11 cellular contexts compared by ENCODE assay signal in genomic region chr9:13786131-13786530, GRCh38.
A peak's percentile ranks its signal among the peaks of the same experiment; 100 is the strongest.
DNase-seq lines count a peak whose midpoint lies in the region; ATAC-seq and TF ChIP-seq lines count a peak whose summit lies in the region.
"Had no signal": no experiment of that assay in that cellular context is flagged by ENCODE, and none has a peak within 500 bp of the region (broad histone marks: within the 10 kb centered on the region; RNA-seq: fewer than 3 reads in every experiment).

No MANE protein-coding gene starts in this region.

- H3K27ac ChIP-seq in fibroblast of lung (ENCODE audit: insufficient read depth, low read length) = no peak overlapping the region
- H3K27ac ChIP-seq in left lung = peak overlapping the region in 1 of 2 donors; percentile 66
- peak overlapping the region in 2 of 4 donors; percentile 31 to 62 for H3K27ac ChIP-seq in tibial nerve

- H4K20me1 ChIP-seq in fibroblast of lung (ENCODE audit: control insufficient read depth, extremely low read depth, insufficient read depth, low read length) = no peaks in the 10 kb centered on the region

- no peak overlapping the region for H3K4me3 ChIP-seq in fibroblast of lung (replicated peaks in 1 of 4; ENCODE audit: control extremely low read depth in 1 of 4, insufficient read depth in 1 of 4, low read depth in 3 of 4, low read length in 4 of 4)
- H3K4me3 ChIP-seq in left lung = no peak overlapping the region
- no peak overlapping the region for H3K4me3 ChIP-seq in tibial nerve

- no peak for TF ChIP-seq CTCF in fibroblast of lung (conservative IDR thresholded peaks at IDR 0.05 in 1 of 2, IDR thresholded peaks at IDR 0.05 in 1 of 2; ENCODE audit: low read depth in 1 of 2, low read length in 2 of 2)
- no peak for TF ChIP-seq CTCF in left lung (IDR thresholded peaks at IDR 0.05)
- no peak for TF ChIP-seq CTCF in tibial nerve (IDR thresholded peaks at IDR 0.05)

- H3K36me3 ChIP-seq in fibroblast of lung (ENCODE audit: control insufficient read depth, insufficient read depth, low read length) (no peaks in the 10 kb centered on the region), left lung (no peaks in the 10 kb centered on the region), tibial nerve (no peaks in the 10 kb centered on the region)

- H3K9ac ChIP-seq in fibroblast of lung (ENCODE audit: insufficient read depth, low read length) = no peak overlapping the region

- no peaks in the 10 kb centered on the region for H3K27me3 ChIP-seq in fibroblast of lung (ENCODE audit: control insufficient read depth, insufficient read depth, low read length)
- no peaks in the 10 kb centered on the region for H3K27me3 ChIP-seq in left lung
- no peaks in the 10 kb centered on the region for H3K27me3 ChIP-seq in tibial nerve

- TF ChIP-seq EP300 in tibial nerve (IDR thresholded peaks at IDR 0.05) = no peak

- H3K79me2 ChIP-seq in fibroblast of lung (ENCODE audit: control insufficient read depth, insufficient read depth, low read length) = no peaks in the 10 kb centered on the region

- DNase-seq in OCI-M1 (lab: John Stamatoyannopoulos, UW) = peak; percentile 42
- DNase-seq in fibroblast of lung (ENCODE audit: low read depth in 2 of 2) = peak; percentile 84 to 86
- DNase-seq in left lung = peak in 1 of 2 donors; percentile 37
- DNase-seq in tibial nerve (ENCODE audit: low spot score in 2 of 2) = peak; percentile 59 to 66
- no peak for DNase-seq in DMS53 (lab: John Stamatoyannopoulos, UW)
- DNase-seq: CD4-positive, alpha-beta memory T cell; NCI-H2029; SHP77 treated with DMSO at 0.1 percent for 48 hours had no signal

- intact Hi-C loops in left lung (cut with DNase I) = no loop called here

- ATAC-seq in left lung (peak; percentile 38), HG03460 (IDR thresholded peaks at IDR 0.05; ENCODE audit: unreplicated experiment) (no peak), HG03442 (IDR thresholded peaks at IDR 0.05; ENCODE audit: unreplicated experiment) (no peak), HG03565 (IDR thresholded peaks at IDR 0.05; ENCODE audit: unreplicated experiment) (no peak)

- 70 to 72% methylated on average over 7 of the region's 7 CpGs for WGBS in tibial nerve, 2 donors

- TF ChIP-seq POLR2A in tibial nerve (IDR thresholded peaks at IDR 0.05) = no peak

- no peak overlapping the region for H2AFZ ChIP-seq in fibroblast of lung (ENCODE audit: low read length)

- H3K4me2 ChIP-seq in fibroblast of lung (ENCODE audit: extremely low read depth, insufficient read depth, low read length) = peak overlapping the region; percentile 46

- H3K4me1 ChIP-seq in fibroblast of lung (ENCODE audit: control insufficient read depth, extremely low read depth, insufficient read depth, low read length) = peaks cover 10% of the 10 kb centered on the region
- H3K4me1 ChIP-seq in left lung = no peaks in the 10 kb centered on the region
- peaks cover 0 to 24% (median 8%) of the 10 kb centered on the region in 4 donors for H3K4me1 ChIP-seq in tibial nerve

- H3K9me3 ChIP-seq in fibroblast of lung (ENCODE audit: control insufficient read depth, insufficient read depth, low read depth, low read length) (no peaks in the 10 kb centered on the region), left lung (no peaks in the 10 kb centered on the region), tibial nerve (no peaks in the 10 kb centered on the region)
